ENCODE assay signal across 36 cellular contexts in the genomic region with DNA sequence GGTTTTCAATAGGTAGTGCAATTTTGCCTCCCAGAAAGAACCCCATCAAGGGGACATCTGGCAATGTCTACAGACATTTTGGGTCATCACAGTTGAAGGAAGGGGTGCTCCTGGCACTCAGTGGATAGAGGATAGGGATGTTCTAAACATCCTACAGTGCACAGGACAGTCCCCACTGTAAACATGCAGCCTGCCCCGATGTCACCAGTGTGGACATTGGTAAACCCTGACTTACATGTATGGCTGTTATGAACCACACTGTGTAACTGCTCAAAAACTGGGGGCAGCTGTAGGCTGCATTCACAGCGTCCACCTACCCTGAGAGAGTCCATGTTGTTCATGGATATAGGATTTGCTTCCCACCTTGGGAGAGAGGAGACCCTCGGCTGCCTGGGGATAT.
"Had no signal": no experiment of that assay in that cellular context is flagged by ENCODE, and none has a peak within 500 bp of the region (broad histone marks: within the 10 kb centered on the region; RNA-seq: fewer than 3 reads in every experiment).

No MANE protein-coding gene starts in this region.

- H3K27me3 ChIP-seq: ascending aorta had no signal

- H3K27me3 Mint-ChIP-seq: activated B cell treated with CpG ODN at 0.5 μM for 24 hours; activated CD4-positive, alpha-beta memory T cell treated with anti-CD3 and anti-CD28 coated beads, Interleukin-2, amount 10 ng/mL, durations not matched to agents 7 days and 5 days; activated CD4-positive, alpha-beta T cell treated with anti-CD3 and anti-CD28 coated beads, Interleukin-2, amount 10 ng/mL, durations not matched to agents 7 days and 5 days; activated CD8-positive, alpha-beta memory T cell treated with anti-CD3 and anti-CD28 coated beads, Interleukin-2, amount 10 ng/mL, durations not matched to agents 7 days and 5 days had no signal

- ATAC-seq: activated CD8-positive, alpha-beta memory T cell treated with anti-CD3 and anti-CD28 coated beads, Interleukin-2, amount 10 ng/mL, durations not matched to agents 7 days and 5 days; activated CD8-positive, alpha-beta T cell treated with anti-CD3 and anti-CD28 coated beads, Interleukin-2, amount 10 ng/mL, durations not matched to agents 7 days and 5 days; activated naive CD8-positive, alpha-beta T cell treated with anti-CD3 and anti-CD28 coated beads, Interleukin-2, amount 50 U/mL, for 24 hours had no signal

- DNase-seq: activated B cell treated with CpG ODN at 0.5 μM for 24 hours; activated CD4-positive, alpha-beta memory T cell treated with anti-CD3 and anti-CD28 coated beads, Interleukin-2, amount 10 ng/mL, durations not matched to agents 7 days and 5 days; activated CD4-positive, alpha-beta T cell treated with anti-CD3 and anti-CD28 coated beads for 4 hours; activated CD4-positive, alpha-beta T cell treated with anti-CD3 and anti-CD28 coated beads, Interleukin-2, amount 10 ng/mL, durations not matched to agents 7 days and 5 days; activated CD4-positive, alpha-beta T cell treated with anti-CD3 and anti-CD28 coated beads, Interleukin-2, amount 50 U/mL, for 48 hours; activated CD4-positive, CD25-positive, alpha-beta regulatory T cell treated with anti-CD3 and anti-CD28 coated beads, Interleukin-2, amount 50 U/mL, for 72 hours; activated CD8-positive, alpha-beta memory T cell treated with anti-CD3 and anti-CD28 coated beads for 24 hours; activated CD8-positive, alpha-beta memory T cell treated with anti-CD3 and anti-CD28 coated beads, Interleukin-2, amount 10 ng/mL, durations not matched to agents 7 days and 5 days; activated CD8-positive, alpha-beta memory T cell treated with anti-CD3 and anti-CD28 coated beads, Interleukin-2, amount 50 U/mL, for 48 hours; activated CD8-positive, alpha-beta T cell treated with anti-CD3 and anti-CD28 coated beads, Interleukin-2, amount 10 ng/mL, durations not matched to agents 7 days and 5 days; activated effector memory CD4-positive, alpha-beta T cell treated with Interleukin-2 at 50 U/mL for 16 hours; activated gamma-delta T cell; activated naive CD4-positive, alpha-beta T cell treated with anti-CD3 and anti-CD28 coated beads, Interleukin-2, amount 10 ng/mL, durations not matched to agents 7 days and 5 days; activated naive CD4-positive, alpha-beta T cell treated with Interleukin-2 at 50 U/mL for 16 hours; activated naive CD8-positive, alpha-beta T cell treated with anti-CD3 and anti-CD28 coated beads, Interleukin-2, amount 10 ng/mL, durations not matched to agents 7 days and 5 days; activated naive CD8-positive, alpha-beta T cell treated with anti-CD3 and anti-CD28 coated beads, Interleukin-2, amount 50 U/mL, for 24 hours; activated T-cell treated with anti-CD3 and anti-CD28 coated beads, Interleukin-2, amount 50 U/mL, for 24 hours; activated T-cell treated with anti-CD3 and anti-CD28 coated beads, Interleukin-2, amount 50 U/mL, for 48 hours; amygdala; anterior cingulate cortex; caudate nucleus; cerebellar nuclear complex; SW 1271; T-helper 1 cell; T-helper 2 cell; T-helper 9 cell had no signal

- H3K36me3 ChIP-seq: ascending aorta had no signal

- H3K4me1 Mint-ChIP-seq: activated B cell treated with CpG ODN at 0.5 μM for 24 hours; activated CD4-positive, alpha-beta memory T cell treated with anti-CD3 and anti-CD28 coated beads, Interleukin-2, amount 10 ng/mL, durations not matched to agents 7 days and 5 days; activated CD4-positive, alpha-beta T cell treated with anti-CD3 and anti-CD28 coated beads, Interleukin-2, amount 10 ng/mL, durations not matched to agents 7 days and 5 days; activated CD8-positive, alpha-beta memory T cell treated with anti-CD3 and anti-CD28 coated beads, Interleukin-2, amount 10 ng/mL, durations not matched to agents 7 days and 5 days; activated naive CD4-positive, alpha-beta T cell treated with anti-CD3 and anti-CD28 coated beads, Interleukin-2, amount 10 ng/mL, durations not matched to agents 7 days and 5 days; activated naive CD4-positive, alpha-beta T cell treated with anti-CD3 and anti-CD28 coated beads, Interleukin-2, amount 50 U/mL, for 24 hours; activated naive CD8-positive, alpha-beta T cell treated with anti-CD3 and anti-CD28 coated beads, Interleukin-2, amount 10 ng/mL, durations not matched to agents 7 days and 5 days; activated naive CD8-positive, alpha-beta T cell treated with anti-CD3 and anti-CD28 coated beads, Interleukin-2, amount 50 U/mL, for 24 hours; brain; central memory CD8-positive, alpha-beta T cell had no signal

- H3K4me3 ChIP-seq: ascending aorta had no signal

- H3K9me3 Mint-ChIP-seq: activated B cell treated with CpG ODN at 0.5 μM for 24 hours; activated CD4-positive, alpha-beta memory T cell treated with anti-CD3 and anti-CD28 coated beads, Interleukin-2, amount 10 ng/mL, durations not matched to agents 7 days and 5 days; activated CD4-positive, alpha-beta T cell treated with anti-CD3 and anti-CD28 coated beads, Interleukin-2, amount 10 ng/mL, durations not matched to agents 7 days and 5 days; activated naive CD4-positive, alpha-beta T cell treated with anti-CD3 and anti-CD28 coated beads, Interleukin-2, amount 10 ng/mL, durations not matched to agents 7 days and 5 days; activated naive CD4-positive, alpha-beta T cell treated with anti-CD3 and anti-CD28 coated beads, Interleukin-2, amount 50 U/mL, for 24 hours; activated naive CD8-positive, alpha-beta T cell treated with anti-CD3 and anti-CD28 coated beads, Interleukin-2, amount 10 ng/mL, durations not matched to agents 7 days and 5 days; activated naive CD8-positive, alpha-beta T cell treated with anti-CD3 and anti-CD28 coated beads, Interleukin-2, amount 50 U/mL, for 24 hours; activated T-cell treated with anti-CD3 and anti-CD28 coated beads, Interleukin-2, amount 50 U/mL, for 24 hours; activated T-helper 2 cell treated with anti-CD3 and anti-CD28 coated beads, Interferon-gamma antibody, Interleukin-2, Interleukin-4, amounts not matched to agents 10 μg/mL and 5 μg/mL and 100 μg/mL, durations not matched to agents 14 hours and 24 hours and 36 hours; brain; central memory CD8-positive, alpha-beta T cell; T-helper 1 cell treated with Interleukin-12 subunit alpha and Interleukin-12 subunit beta and Interleukin-4 antibody, amounts not matched to agents 30 μg/mL and 1 μg/mL, for 36 hours; T-helper 2 cell treated with Interferon-gamma antibody and Interleukin-4, amounts not matched to agents 5 μg/mL and 100 μg/mL, for 36 hours had no signal

- FAIRE-seq: TTC549 had no signal

- H3K9me3 ChIP-seq: ascending aorta had no signal

- H3K4me1 ChIP-seq: ascending aorta had no signal

- H3K36me3 Mint-ChIP-seq: activated CD8-positive, alpha-beta memory T cell treated with anti-CD3 and anti-CD28 coated beads, Interleukin-2, amount 10 ng/mL, durations not matched to agents 7 days and 5 days; activated naive CD4-positive, alpha-beta T cell treated with anti-CD3 and anti-CD28 coated beads, Interleukin-2, amount 10 ng/mL, durations not matched to agents 7 days and 5 days; activated naive CD4-positive, alpha-beta T cell treated with anti-CD3 and anti-CD28 coated beads, Interleukin-2, amount 50 U/mL, for 24 hours; activated naive CD8-positive, alpha-beta T cell; activated naive CD8-positive, alpha-beta T cell treated with anti-CD3 and anti-CD28 coated beads, Interleukin-2, amount 10 ng/mL, durations not matched to agents 7 days and 5 days; brain had no signal

- H3K4me3 Mint-ChIP-seq: activated B cell treated with CpG ODN at 0.5 μM for 24 hours; activated CD4-positive, alpha-beta memory T cell treated with anti-CD3 and anti-CD28 coated beads, Interleukin-2, amount 10 ng/mL, durations not matched to agents 7 days and 5 days; activated CD4-positive, alpha-beta T cell treated with anti-CD3 and anti-CD28 coated beads, Interleukin-2, amount 10 ng/mL, durations not matched to agents 7 days and 5 days; activated CD8-positive, alpha-beta memory T cell treated with anti-CD3 and anti-CD28 coated beads, Interleukin-2, amount 10 ng/mL, durations not matched to agents 7 days and 5 days; activated CD8-positive, alpha-beta T cell treated with anti-CD3 and anti-CD28 coated beads, Interleukin-2, amount 10 ng/mL, durations not matched to agents 7 days and 5 days; activated naive CD4-positive, alpha-beta T cell treated with anti-CD3 and anti-CD28 coated beads, Interleukin-2, amount 10 ng/mL, durations not matched to agents 7 days and 5 days; activated naive CD4-positive, alpha-beta T cell treated with anti-CD3 and anti-CD28 coated beads, Interleukin-2, amount 50 U/mL, for 24 hours; activated naive CD8-positive, alpha-beta T cell; activated naive CD8-positive, alpha-beta T cell treated with anti-CD3 and anti-CD28 coated beads, Interleukin-2, amount 10 ng/mL, durations not matched to agents 7 days and 5 days; activated naive CD8-positive, alpha-beta T cell treated with anti-CD3 and anti-CD28 coated beads, Interleukin-2, amount 50 U/mL, for 24 hours; activated T-cell treated with anti-CD3 and anti-CD28 coated beads, Interleukin-2, amount 50 U/mL, for 24 hours; brain; central memory CD8-positive, alpha-beta T cell; T-helper 1 cell treated with Interleukin-12 subunit alpha and Interleukin-12 subunit beta and Interleukin-4 antibody, amounts not matched to agents 30 μg/mL and 1 μg/mL, for 36 hours; T-helper 2 cell treated with Interferon-gamma antibody and Interleukin-4, amounts not matched to agents 5 μg/mL and 100 μg/mL, for 36 hours had no signal

- H3K27ac Mint-ChIP-seq: activated B cell treated with CpG ODN at 0.5 μM for 24 hours; activated CD4-positive, alpha-beta memory T cell treated with anti-CD3 and anti-CD28 coated beads, Interleukin-2, amount 10 ng/mL, durations not matched to agents 7 days and 5 days; activated CD4-positive, alpha-beta T cell treated with anti-CD3 and anti-CD28 coated beads, Interleukin-2, amount 10 ng/mL, durations not matched to agents 7 days and 5 days; activated CD8-positive, alpha-beta memory T cell treated with anti-CD3 and anti-CD28 coated beads, Interleukin-2, amount 10 ng/mL, durations not matched to agents 7 days and 5 days; activated CD8-positive, alpha-beta T cell treated with anti-CD3 and anti-CD28 coated beads, Interleukin-2, amount 10 ng/mL, durations not matched to agents 7 days and 5 days; activated naive CD4-positive, alpha-beta T cell treated with anti-CD3 and anti-CD28 coated beads, Interleukin-2, amount 10 ng/mL, durations not matched to agents 7 days and 5 days; activated naive CD4-positive, alpha-beta T cell treated with anti-CD3 and anti-CD28 coated beads, Interleukin-2, amount 50 U/mL, for 24 hours; activated naive CD8-positive, alpha-beta T cell; activated naive CD8-positive, alpha-beta T cell treated with anti-CD3 and anti-CD28 coated beads, Interleukin-2, amount 10 ng/mL, durations not matched to agents 7 days and 5 days; activated naive CD8-positive, alpha-beta T cell treated with anti-CD3 and anti-CD28 coated beads, Interleukin-2, amount 50 U/mL, for 24 hours; activated T-cell treated with anti-CD3 and anti-CD28 coated beads, Interleukin-2, amount 50 U/mL, for 24 hours; activated T-helper 2 cell treated with anti-CD3 and anti-CD28 coated beads, Interferon-gamma antibody, Interleukin-2, Interleukin-4, amounts not matched to agents 10 μg/mL and 5 μg/mL and 100 μg/mL, durations not matched to agents 14 hours and 24 hours and 36 hours; brain; T-helper 1 cell treated with Interleukin-12 subunit alpha and Interleukin-12 subunit beta and Interleukin-4 antibody, amounts not matched to agents 30 μg/mL and 1 μg/mL, for 36 hours; T-helper 2 cell treated with Interferon-gamma antibody and Interleukin-4, amounts not matched to agents 5 μg/mL and 100 μg/mL, for 36 hours had no signal

- H3K27ac ChIP-seq: ascending aorta, VCaP had no signal
